ENCODE assay signal across 1 cellular context in the genomic region with DNA sequence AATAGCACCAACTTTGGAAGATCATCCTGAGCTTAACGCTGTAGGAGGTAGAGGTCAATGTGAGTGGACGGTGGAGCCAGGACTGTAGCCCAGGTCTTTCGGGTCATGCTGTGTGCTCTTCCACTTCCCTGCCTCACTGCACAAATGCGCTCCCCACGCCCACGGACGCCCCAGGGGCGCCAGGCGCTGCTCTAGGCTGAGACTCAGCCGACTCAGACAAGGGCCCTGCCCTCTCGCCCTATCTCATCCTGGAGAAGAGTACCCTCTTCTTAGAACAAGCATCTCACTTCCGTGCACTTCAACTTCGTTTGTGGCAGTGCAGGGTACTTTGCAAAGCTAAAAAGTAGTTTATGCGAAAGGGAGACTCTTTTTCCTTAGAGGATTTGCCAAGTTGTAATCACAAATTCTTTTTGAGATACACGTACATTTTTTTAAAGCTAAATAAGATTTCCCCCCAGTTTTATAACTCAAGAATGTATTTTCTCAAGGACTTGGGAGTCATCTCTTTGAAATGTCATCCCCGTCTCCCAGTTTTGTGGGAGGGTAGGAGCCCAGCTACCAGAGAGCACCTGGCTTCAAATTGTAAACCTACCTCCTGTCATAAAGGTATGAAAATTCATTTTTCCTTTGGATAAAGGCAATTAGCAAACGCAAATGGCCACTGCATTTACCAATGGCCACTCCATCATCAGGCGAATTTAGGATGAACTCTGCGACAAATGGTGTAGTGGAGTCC.
TF ChIP-seq lines count a peak whose summit lies in the region.

No MANE protein-coding gene starts in this region.

TF ChIP-seq in WTC11, 78 proteins besides CTCF, POLR2A, EP300 and RAD21 (continued from another document):
- TF ChIP-seq, protein P1, sequence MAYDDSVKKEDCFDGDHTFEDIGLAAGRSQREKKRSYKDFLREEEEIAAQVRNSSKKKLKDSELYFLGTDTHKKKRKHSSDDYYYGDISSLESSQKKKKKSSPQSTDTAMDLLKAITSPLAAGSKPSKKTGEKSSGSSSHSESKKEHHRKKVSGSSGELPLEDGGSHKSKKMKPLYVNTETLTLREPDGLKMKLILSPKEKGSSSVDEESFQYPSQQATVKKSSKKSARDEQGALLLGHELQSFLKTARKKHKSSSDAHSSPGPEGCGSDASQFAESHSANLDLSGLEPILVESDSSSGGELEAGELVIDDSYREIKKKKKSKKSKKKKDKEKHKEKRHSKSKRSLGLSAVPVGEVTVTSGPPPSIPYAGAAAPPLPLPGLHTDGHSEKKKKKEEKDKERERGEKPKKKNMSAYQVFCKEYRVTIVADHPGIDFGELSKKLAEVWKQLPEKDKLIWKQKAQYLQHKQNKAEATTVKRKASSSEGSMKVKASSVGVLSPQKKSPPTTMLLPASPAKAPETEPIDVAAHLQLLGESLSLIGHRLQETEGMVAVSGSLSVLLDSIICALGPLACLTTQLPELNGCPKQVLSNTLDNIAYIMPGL (CRISPR knock-in tag; IDR thresholded peaks at IDR 0.05), result no peak
- TF ChIP-seq, protein P2, sequence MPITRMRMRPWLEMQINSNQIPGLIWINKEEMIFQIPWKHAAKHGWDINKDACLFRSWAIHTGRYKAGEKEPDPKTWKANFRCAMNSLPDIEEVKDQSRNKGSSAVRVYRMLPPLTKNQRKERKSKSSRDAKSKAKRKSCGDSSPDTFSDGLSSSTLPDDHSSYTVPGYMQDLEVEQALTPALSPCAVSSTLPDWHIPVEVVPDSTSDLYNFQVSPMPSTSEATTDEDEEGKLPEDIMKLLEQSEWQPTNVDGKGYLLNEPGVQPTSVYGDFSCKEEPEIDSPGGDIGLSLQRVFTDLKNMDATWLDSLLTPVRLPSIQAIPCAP (CRISPR knock-in tag; IDR thresholded peaks at IDR 0.05), result no peak
- TF ChIP-seq, protein P3, sequence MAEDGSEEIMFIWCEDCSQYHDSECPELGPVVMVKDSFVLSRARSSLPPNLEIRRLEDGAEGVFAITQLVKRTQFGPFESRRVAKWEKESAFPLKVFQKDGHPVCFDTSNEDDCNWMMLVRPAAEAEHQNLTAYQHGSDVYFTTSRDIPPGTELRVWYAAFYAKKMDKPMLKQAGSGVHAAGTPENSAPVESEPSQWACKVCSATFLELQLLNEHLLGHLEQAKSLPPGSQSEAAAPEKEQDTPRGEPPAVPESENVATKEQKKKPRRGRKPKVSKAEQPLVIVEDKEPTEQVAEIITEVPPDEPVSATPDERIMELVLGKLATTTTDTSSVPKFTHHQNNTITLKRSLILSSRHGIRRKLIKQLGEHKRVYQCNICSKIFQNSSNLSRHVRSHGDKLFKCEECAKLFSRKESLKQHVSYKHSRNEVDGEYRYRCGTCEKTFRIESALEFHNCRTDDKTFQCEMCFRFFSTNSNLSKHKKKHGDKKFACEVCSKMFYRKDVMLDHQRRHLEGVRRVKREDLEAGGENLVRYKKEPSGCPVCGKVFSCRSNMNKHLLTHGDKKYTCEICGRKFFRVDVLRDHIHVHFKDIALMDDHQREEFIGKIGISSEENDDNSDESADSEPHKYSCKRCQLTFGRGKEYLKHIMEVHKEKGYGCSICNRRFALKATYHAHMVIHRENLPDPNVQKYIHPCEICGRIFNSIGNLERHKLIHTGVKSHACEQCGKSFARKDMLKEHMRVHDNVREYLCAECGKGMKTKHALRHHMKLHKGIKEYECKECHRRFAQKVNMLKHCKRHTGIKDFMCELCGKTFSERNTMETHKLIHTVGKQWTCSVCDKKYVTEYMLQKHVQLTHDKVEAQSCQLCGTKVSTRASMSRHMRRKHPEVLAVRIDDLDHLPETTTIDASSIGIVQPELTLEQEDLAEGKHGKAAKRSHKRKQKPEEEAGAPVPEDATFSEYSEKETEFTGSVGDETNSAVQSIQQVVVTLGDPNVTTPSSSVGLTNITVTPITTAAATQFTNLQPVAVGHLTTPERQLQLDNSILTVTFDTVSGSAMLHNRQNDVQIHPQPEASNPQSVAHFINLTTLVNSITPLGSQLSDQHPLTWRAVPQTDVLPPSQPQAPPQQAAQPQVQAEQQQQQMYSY (CRISPR knock-in tag; IDR thresholded peaks at IDR 0.05), result no peak
- TF ChIP-seq, protein P4, sequence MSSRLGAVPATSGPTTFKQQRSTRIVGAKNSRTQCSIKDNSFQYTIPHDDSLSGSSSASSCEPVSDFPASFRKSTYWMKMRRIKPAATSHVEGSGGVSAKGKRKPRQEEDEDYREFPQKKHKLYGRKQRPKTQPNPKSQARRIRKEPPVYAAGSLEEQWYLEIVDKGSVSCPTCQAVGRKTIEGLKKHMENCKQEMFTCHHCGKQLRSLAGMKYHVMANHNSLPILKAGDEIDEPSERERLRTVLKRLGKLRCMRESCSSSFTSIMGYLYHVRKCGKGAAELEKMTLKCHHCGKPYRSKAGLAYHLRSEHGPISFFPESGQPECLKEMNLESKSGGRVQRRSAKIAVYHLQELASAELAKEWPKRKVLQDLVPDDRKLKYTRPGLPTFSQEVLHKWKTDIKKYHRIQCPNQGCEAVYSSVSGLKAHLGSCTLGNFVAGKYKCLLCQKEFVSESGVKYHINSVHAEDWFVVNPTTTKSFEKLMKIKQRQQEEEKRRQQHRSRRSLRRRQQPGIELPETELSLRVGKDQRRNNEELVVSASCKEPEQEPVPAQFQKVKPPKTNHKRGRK (CRISPR knock-in tag; IDR thresholded peaks at IDR 0.05; ENCODE audit: borderline replicate concordance), result no peak
- no peak for TF ChIP-seq TP53 (CRISPR knock-in tag; IDR thresholded peaks at IDR 0.05)
- TF ChIP-seq, protein P5, sequence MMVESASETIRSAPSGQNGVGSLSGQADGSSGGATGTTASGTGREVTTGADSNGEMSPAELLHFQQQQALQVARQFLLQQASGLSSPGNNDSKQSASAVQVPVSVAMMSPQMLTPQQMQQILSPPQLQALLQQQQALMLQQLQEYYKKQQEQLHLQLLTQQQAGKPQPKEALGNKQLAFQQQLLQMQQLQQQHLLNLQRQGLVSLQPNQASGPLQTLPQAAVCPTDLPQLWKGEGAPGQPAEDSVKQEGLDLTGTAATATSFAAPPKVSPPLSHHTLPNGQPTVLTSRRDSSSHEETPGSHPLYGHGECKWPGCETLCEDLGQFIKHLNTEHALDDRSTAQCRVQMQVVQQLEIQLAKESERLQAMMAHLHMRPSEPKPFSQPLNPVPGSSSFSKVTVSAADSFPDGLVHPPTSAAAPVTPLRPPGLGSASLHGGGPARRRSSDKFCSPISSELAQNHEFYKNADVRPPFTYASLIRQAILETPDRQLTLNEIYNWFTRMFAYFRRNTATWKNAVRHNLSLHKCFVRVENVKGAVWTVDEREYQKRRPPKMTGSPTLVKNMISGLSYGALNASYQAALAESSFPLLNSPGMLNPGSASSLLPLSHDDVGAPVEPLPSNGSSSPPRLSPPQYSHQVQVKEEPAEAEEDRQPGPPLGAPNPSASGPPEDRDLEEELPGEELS (CRISPR knock-in tag; IDR thresholded peaks at IDR 0.05), result no peak
- TF ChIP-seq, protein P6, sequence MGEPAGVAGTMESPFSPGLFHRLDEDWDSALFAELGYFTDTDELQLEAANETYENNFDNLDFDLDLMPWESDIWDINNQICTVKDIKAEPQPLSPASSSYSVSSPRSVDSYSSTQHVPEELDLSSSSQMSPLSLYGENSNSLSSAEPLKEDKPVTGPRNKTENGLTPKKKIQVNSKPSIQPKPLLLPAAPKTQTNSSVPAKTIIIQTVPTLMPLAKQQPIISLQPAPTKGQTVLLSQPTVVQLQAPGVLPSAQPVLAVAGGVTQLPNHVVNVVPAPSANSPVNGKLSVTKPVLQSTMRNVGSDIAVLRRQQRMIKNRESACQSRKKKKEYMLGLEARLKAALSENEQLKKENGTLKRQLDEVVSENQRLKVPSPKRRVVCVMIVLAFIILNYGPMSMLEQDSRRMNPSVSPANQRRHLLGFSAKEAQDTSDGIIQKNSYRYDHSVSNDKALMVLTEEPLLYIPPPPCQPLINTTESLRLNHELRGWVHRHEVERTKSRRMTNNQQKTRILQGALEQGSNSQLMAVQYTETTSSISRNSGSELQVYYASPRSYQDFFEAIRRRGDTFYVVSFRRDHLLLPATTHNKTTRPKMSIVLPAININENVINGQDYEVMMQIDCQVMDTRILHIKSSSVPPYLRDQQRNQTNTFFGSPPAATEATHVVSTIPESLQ (CRISPR knock-in tag; IDR thresholded peaks at IDR 0.05), result no peak
- no peak for TF ChIP-seq TCF7 (CRISPR knock-in tag; IDR thresholded peaks at IDR 0.05; ENCODE audit: low read depth)
- TF ChIP-seq NR3C1 (CRISPR knock-in tag; conservative IDR thresholded peaks at IDR 0.05; ENCODE audit: low read depth), result no peak
- TF ChIP-seq, protein P7, sequence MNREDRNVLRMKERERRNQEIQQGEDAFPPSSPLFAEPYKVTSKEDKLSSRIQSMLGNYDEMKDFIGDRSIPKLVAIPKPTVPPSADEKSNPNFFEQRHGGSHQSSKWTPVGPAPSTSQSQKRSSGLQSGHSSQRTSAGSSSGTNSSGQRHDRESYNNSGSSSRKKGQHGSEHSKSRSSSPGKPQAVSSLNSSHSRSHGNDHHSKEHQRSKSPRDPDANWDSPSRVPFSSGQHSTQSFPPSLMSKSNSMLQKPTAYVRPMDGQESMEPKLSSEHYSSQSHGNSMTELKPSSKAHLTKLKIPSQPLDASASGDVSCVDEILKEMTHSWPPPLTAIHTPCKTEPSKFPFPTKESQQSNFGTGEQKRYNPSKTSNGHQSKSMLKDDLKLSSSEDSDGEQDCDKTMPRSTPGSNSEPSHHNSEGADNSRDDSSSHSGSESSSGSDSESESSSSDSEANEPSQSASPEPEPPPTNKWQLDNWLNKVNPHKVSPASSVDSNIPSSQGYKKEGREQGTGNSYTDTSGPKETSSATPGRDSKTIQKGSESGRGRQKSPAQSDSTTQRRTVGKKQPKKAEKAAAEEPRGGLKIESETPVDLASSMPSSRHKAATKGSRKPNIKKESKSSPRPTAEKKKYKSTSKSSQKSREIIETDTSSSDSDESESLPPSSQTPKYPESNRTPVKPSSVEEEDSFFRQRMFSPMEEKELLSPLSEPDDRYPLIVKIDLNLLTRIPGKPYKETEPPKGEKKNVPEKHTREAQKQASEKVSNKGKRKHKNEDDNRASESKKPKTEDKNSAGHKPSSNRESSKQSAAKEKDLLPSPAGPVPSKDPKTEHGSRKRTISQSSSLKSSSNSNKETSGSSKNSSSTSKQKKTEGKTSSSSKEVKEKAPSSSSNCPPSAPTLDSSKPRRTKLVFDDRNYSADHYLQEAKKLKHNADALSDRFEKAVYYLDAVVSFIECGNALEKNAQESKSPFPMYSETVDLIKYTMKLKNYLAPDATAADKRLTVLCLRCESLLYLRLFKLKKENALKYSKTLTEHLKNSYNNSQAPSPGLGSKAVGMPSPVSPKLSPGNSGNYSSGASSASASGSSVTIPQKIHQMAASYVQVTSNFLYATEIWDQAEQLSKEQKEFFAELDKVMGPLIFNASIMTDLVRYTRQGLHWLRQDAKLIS (CRISPR knock-in tag; IDR thresholded peaks at IDR 0.05; ENCODE audit: borderline replicate concordance), result no peak
- TF ChIP-seq MXD4 (CRISPR knock-in tag; IDR thresholded peaks at IDR 0.05; ENCODE audit: borderline replicate concordance), result no peak
- TF ChIP-seq, protein P8, sequence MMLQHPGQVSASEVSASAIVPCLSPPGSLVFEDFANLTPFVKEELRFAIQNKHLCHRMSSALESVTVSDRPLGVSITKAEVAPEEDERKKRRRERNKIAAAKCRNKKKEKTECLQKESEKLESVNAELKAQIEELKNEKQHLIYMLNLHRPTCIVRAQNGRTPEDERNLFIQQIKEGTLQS (CRISPR knock-in tag; conservative IDR thresholded peaks at IDR 0.05), result no peak
- TF ChIP-seq ELF4 (CRISPR knock-in tag; IDR thresholded peaks at IDR 0.05; ENCODE audit: low read depth), result no peak
- no peak for TF ChIP-seq SOX15 (CRISPR knock-in tag; IDR thresholded peaks at IDR 0.05)
- TF ChIP-seq, protein P9, sequence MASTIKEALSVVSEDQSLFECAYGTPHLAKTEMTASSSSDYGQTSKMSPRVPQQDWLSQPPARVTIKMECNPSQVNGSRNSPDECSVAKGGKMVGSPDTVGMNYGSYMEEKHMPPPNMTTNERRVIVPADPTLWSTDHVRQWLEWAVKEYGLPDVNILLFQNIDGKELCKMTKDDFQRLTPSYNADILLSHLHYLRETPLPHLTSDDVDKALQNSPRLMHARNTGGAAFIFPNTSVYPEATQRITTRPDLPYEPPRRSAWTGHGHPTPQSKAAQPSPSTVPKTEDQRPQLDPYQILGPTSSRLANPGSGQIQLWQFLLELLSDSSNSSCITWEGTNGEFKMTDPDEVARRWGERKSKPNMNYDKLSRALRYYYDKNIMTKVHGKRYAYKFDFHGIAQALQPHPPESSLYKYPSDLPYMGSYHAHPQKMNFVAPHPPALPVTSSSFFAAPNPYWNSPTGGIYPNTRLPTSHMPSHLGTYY (CRISPR knock-in tag; IDR thresholded peaks at IDR 0.05), result no peak
- TF ChIP-seq NR1H2 (CRISPR knock-in tag; IDR thresholded peaks at IDR 0.05), result no peak
